ENCODE assay signal across 23 cellular contexts in the genomic region with DNA sequence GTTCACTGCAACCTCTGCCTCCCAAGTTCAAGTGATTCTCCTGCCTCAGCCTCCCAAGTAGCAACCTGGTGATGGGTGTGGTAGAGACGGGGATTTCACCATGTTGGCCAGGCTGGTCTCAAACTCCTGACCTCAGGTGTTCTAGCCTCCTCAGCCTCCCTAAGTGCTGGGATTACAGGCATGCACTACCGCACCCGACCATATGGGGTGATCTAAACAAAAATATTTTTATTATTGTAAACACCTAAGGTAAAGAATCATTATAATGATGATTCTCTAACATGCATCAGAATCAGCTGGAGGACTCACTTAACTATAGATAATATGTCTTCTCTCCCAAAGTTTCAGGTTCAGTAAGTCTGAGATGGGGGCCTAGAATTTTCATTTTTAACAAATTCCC.
DNase-seq lines count a peak whose midpoint lies in the region; ATAC-seq and TF ChIP-seq lines count a peak whose summit lies in the region.
"Had no signal": no experiment of that assay in that cellular context is flagged by ENCODE, and none has a peak within 500 bp of the region (broad histone marks: within the 10 kb centered on the region; RNA-seq: fewer than 3 reads in every experiment).

No MANE protein-coding gene starts in this region.

- H3K36me3 Mint-ChIP-seq in mesothelial cell of epicardium: no peaks in the 10 kb centered on the region
- H3K36me3 Mint-ChIP-seq: IgD-negative memory B cell had no signal

- peaks cover 39% of the 10 kb centered on the region for H3K9me3 Mint-ChIP-seq in mesothelial cell of epicardium

- DNase-seq in PC-9: no peak
- no peak for DNase-seq in mesothelial cell of epicardium (ENCODE audit: low spot score in 2 of 2, unreplicated experiment in 2 of 2)
- DNase-seq in left lung: no peak
- DNase-seq in stimulated activated CD4-positive, alpha-beta T cell treated with anti-CD3 and anti-CD28 coated beads, Interleukin-4, amount 100 ng/mL, for 4 hours: no peak
- DNase-seq: CD4-positive, alpha-beta T cell; EL; GDM1; MM.1S; NCI-H1092; NCI-H1417 treated with DMSO at 0.1 percent for 48 hours; NCI-H1694 treated with DMSO at 0.1 percent for 48 hours; NCI-H2081; NCI-H2227 treated with DMSO at 0.1 percent for 48 hours; NCI-H69; SHP77 had no signal

- no peak for ATAC-seq in left lung
- no peak for ATAC-seq in HG02763 (IDR thresholded peaks at IDR 0.05; ENCODE audit: unreplicated experiment)
- ATAC-seq: Panc1 had no signal

- no peak overlapping the region for H3K4me3 Mint-ChIP-seq in mesothelial cell of epicardium
- H3K4me3 Mint-ChIP-seq: CD4-positive, alpha-beta T cell; IgD-negative memory B cell had no signal

- peak; percentile 24; the same call in 1 of the 2 replicates for TF ChIP-seq CTCF in 22Rv1 (IDR thresholded peaks at IDR 0.05)
- peak; percentile 22 for TF ChIP-seq CTCF in GM12873 (IDR thresholded peaks at IDR 0.05; ENCODE audit: insufficient read depth, low read depth, low read length, missing control alignments)
- peak; percentile 32; the same call in 1 of the 2 replicates for TF ChIP-seq CTCF in PC-9 (conservative IDR thresholded peaks at IDR 0.05)
- peak; percentile 55 for TF ChIP-seq CTCF in mesothelial cell of epicardium (IDR thresholded peaks at IDR 0.05; ENCODE audit: unreplicated experiment)
- TF ChIP-seq CTCF in left lung (IDR thresholded peaks at IDR 0.05): no peak

- intact Hi-C loops in PC-9 (cut with micrococcal nuclease; ENCODE audit: unreplicated experiment): no loop called here
- intact Hi-C loops in left lung (cut with DNase I): no loop called here

- H3K4me3 ChIP-seq in PC-9 (no peak overlapping the region), left lung (no peak overlapping the region)
- H3K4me3 ChIP-seq: BLaER1 had no signal

- no peaks in the 10 kb centered on the region for H3K4me1 Mint-ChIP-seq in mesothelial cell of epicardium

- no peaks in the 10 kb centered on the region for H3F3A ChIP-seq in PC-9 (ENCODE audit: insufficient read depth, low read depth)

- no peaks in the 10 kb centered on the region for H4K20me1 ChIP-seq in PC-9 (ENCODE audit: insufficient read depth)
- H4K20me1 ChIP-seq: BLaER1 had no signal

- BruUV-seq in PC-9 (replicated peaks; lab: Mats Ljungman, UMichigan): no TSS peak

- no peaks in the 10 kb centered on the region for H3K9me3 ChIP-seq in PC-9 (ENCODE audit: insufficient read depth, low read depth)
- peaks cover 0 to 43% of the 10 kb centered on the region in 2 donors for H3K9me3 ChIP-seq in left lung

- no peaks in the 10 kb centered on the region for H3K79me2 ChIP-seq in PC-9 (ENCODE audit: low read depth)

- POLR2A ChIA-PET in PC-9 (lab: Charles Lee; ENCODE audit: unreplicated experiment): no interaction called here

- H3K4me1 ChIP-seq in PC-9 (replicated peaks; ENCODE audit: insufficient read depth): no peaks in the 10 kb centered on the region
- H3K4me1 ChIP-seq in left lung: no peaks in the 10 kb centered on the region
- H3K4me1 ChIP-seq: BLaER1 had no signal

- no peak overlapping the region for H3K27ac Mint-ChIP-seq in mesothelial cell of epicardium
- H3K27ac Mint-ChIP-seq: CD4-positive, alpha-beta T cell; IgD-negative memory B cell had no signal

- CTCF ChIA-PET in PC-9 (lab: Charles Lee): no interaction called here

- no peak overlapping the region for H2AFZ ChIP-seq in PC-9

- H3K27me3 Mint-ChIP-seq in mesothelial cell of epicardium (ENCODE audit: low read depth): no peaks in the 10 kb centered on the region
- H3K27me3 Mint-ChIP-seq: CD4-positive, alpha-beta T cell; IgD-negative memory B cell had no signal

- H3K27ac ChIP-seq in 22Rv1: no peak overlapping the region
- H3K27ac ChIP-seq in PC-9: no peak overlapping the region
- H3K27ac ChIP-seq in left lung: no peak overlapping the region
- H3K27ac ChIP-seq: BLaER1, KMS-11, RWPE1 had no signal

- no peaks in the 10 kb centered on the region for H3K27me3 ChIP-seq in PC-9 (ENCODE audit: insufficient read depth, low read depth)
- no peaks in the 10 kb centered on the region for H3K27me3 ChIP-seq in left lung
- H3K27me3 ChIP-seq: BLaER1 had no signal

- H3K9me2 ChIP-seq in PC-9 (ENCODE audit: insufficient read depth): no peaks in the 10 kb centered on the region

- H3K36me3 ChIP-seq in PC-9 (ENCODE audit: low read depth): no peaks in the 10 kb centered on the region
- no peaks in the 10 kb centered on the region for H3K36me3 ChIP-seq in left lung
- H3K36me3 ChIP-seq: BLaER1 had no signal

- H3K4me2 ChIP-seq in PC-9: no peak overlapping the region
- H3K4me2 ChIP-seq: BLaER1, KMS-11 had no signal

Comparison
In these comparisons a context has a peak if more than half of its experiments do, and no peak if none do; other contexts are left out.
1. CTCF ChIP-seq: peak in 22Rv1 (single experiment), GM12873 (single experiment), PC-9 (single experiment) and mesothelial cell of epicardium (single experiment); none in left lung (0 of 2).